ENCODE assay signal across 14 cellular contexts in the genomic region with DNA sequence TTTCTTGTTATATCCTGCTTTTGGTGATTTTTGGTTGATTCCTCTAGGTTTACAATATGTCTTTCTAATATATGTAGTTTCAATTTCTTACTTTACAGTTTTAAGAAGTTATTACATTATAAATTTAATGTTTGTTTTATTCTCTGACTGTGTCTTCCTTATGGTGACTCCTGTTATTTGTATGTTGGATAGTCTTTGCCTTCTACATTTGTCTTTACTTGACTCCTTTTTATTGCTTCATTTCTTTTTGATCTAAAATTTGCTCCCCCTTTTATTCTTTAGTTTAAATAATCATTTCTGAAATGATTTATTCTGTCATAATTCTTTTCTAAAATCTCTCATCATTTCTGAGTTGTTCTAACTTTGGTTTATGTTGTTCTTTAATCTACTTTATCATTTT.
DNase-seq lines count a peak whose midpoint lies in the region; ATAC-seq and TF ChIP-seq lines count a peak whose summit lies in the region.
"Had no signal": no experiment of that assay in that cellular context is flagged by ENCODE, and none has a peak within 500 bp of the region (broad histone marks: within the 10 kb centered on the region; RNA-seq: fewer than 3 reads in every experiment).

No MANE protein-coding gene starts in this region.

- TF ChIP-seq CTCF in fibroblast of pulmonary artery (IDR thresholded peaks at IDR 0.05; ENCODE audit: low read length, missing control alignments), result no peak

- H3K4me3 ChIP-seq in fibroblast of pulmonary artery (replicated peaks; ENCODE audit: low read depth, low read length), result no peak overlapping the region
- H3K4me3 ChIP-seq: BLaER1, GM23248 had no signal

- no peak for ATAC-seq in stimulated activated naive CD8-positive, alpha-beta T cell treated with anti-CD3 and anti-CD28 coated beads, Interleukin-15, Interleukin-2, amounts not matched to agents 100 U/mL and 50 U/mL, for 24 hours
- no peak for ATAC-seq in GM21381 (IDR thresholded peaks at IDR 0.05; ENCODE audit: unreplicated experiment)
- ATAC-seq: HCT116 had no signal

- DNase-seq in OCI-M1 (lab: John Stamatoyannopoulos, UW), result peak; percentile 18
- DNase-seq in amniotic epithelial cell (ENCODE audit: low read depth), result peak; percentile 27
- DNase-seq in fibroblast of pulmonary artery (ENCODE audit: low read depth), result peak; percentile 11
- DNase-seq in middle frontal gyrus (ENCODE audit: extremely low spot score, low spot score), result no peak
- DNase-seq in stimulated activated naive CD8-positive, alpha-beta T cell treated with anti-CD3 and anti-CD28 coated beads, Interleukin-15, Interleukin-2, amounts not matched to agents 100 U/mL and 50 U/mL, for 24 hours, result no peak
- no peak for DNase-seq in SKM-1 treated with dmso at 0.1 percent for 144 hours (lab: John Stamatoyannopoulos, UW; ENCODE audit: unreplicated experiment)
- DNase-seq: AML-193; Caco-2; CD8-positive, alpha-beta memory T cell; GM23248; IMR-90 had no signal

Comparison
In these comparisons a context has a peak if more than half of its experiments do, and no peak if none do; other contexts are left out.
1. DNase-seq: peak in OCI-M1 (single experiment), amniotic epithelial cell (single experiment) and fibroblast of pulmonary artery (single experiment); none in middle frontal gyrus (single experiment), stimulated activated naive CD8-positive, alpha-beta T cell treated with anti-CD3 and anti-CD28 coated beads, Interleukin-15, Interleukin-2, amounts not matched to agents 100 U/mL and 50 U/mL, for 24 hours (single experiment) and SKM-1 treated with dmso at 0.1 percent for 144 hours (single experiment).